Comparison of ENCODE assay signal across 24 cellular contexts in the genomic region with DNA sequence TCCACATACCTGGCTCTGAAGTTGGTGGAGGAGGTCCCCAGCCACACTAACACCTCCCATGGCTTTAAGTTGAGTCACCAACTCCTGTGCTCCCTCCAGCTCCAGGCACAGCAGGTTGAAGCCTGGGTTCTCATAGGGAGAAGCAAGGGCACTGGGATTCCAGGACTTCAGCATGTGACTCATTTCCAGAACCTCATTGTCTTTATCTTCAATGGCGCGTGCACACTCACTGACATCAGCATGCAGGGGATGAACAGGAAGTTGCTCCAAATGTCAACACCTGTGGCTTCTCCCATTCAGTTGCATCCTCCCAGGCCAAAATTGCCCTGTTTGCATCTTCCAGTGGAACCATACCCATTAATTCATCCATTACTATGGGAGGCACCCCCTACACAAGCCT. TPM values are rescaled to one million over a fixed set of nuclear protein-coding genes. Genes with fewer than 3 reads are reported as not detected.
"Had no signal": no experiment of that assay in that cellular context is flagged by ENCODE, and none has a peak within 500 bp of the region (broad histone marks: within the 10 kb centered on the region; RNA-seq: fewer than 3 reads in every experiment).

No MANE protein-coding gene starts in this region.

- ATAC-seq: activated T-cell treated with anti-CD3 and anti-CD28 coated beads, Interleukin-2, amount 50 U/mL, for 72 hours; left lobe of liver; lower lobe of right lung; naive thymus-derived CD4-positive, alpha-beta T cell; sciatic nerve had no signal

- H3K36me3 ChIP-seq: lower lobe of right lung, stomach, transverse colon, vagina had no signal

- H3K27ac ChIP-seq: lower lobe of right lung, stomach, transverse colon, vagina had no signal

- FAIRE-seq: kidney, small intestine had no signal

- DNase-seq: activated CD4-positive, alpha-beta memory T cell treated with anti-CD3 and anti-CD28 coated beads, Interleukin-2, amount 10 ng/mL, durations not matched to agents 7 days and 5 days; activated CD4-positive, alpha-beta T cell treated with anti-CD3 and anti-CD28 coated beads, Interleukin-2, amount 10 ng/mL, durations not matched to agents 24 days and 14 days; activated effector memory CD4-positive, alpha-beta T cell treated with Interleukin-2 at 50 U/mL for 16 hours; activated naive CD4-positive, alpha-beta T cell treated with anti-CD3 and anti-CD28 coated beads for 36 hours; activated T-cell treated with anti-CD3 and anti-CD28 coated beads, Interleukin-2, amount 50 U/mL, for 72 hours; amygdala; foreskin fibroblast; kidney; lower lobe of right lung; naive thymus-derived CD4-positive, alpha-beta T cell; occipital lobe; small intestine; stimulated activated CD4-positive, alpha-beta T cell treated with anti-CD3 and anti-CD28 coated beads, Interleukin-2, amount 100 ng/mL, for 24 hours; stomach; transverse colon had no signal

- H3K4me3 ChIP-seq: lower lobe of right lung, stomach, transverse colon, vagina had no signal

- H3K9me3 ChIP-seq: lower lobe of right lung, stomach, transverse colon, vagina had no signal

- H3K4me1 ChIP-seq: lower lobe of right lung, stomach, transverse colon, vagina had no signal

- H3K27me3 ChIP-seq: stomach, transverse colon, vagina had no signal

RNA-seq across cellular contexts. Expression of a gene that starts 5.8 kb away (rescaled TPM):
- total RNA-seq: activated CD4-positive, alpha-beta T cell treated with anti-CD3 and anti-CD28 coated beads, Interleukin-2, amount 10 ng/mL, durations not matched to agents 24 days and 14 days; occipital lobe had no signal

RNA-seq across cellular contexts. Expression of a gene that starts 12.6 kb away (rescaled TPM):
- total RNA-seq: activated CD4-positive, alpha-beta memory T cell treated with anti-CD3 and anti-CD28 coated beads, Interleukin-2, amount 10 ng/mL, durations not matched to agents 7 days and 5 days; activated CD4-positive, alpha-beta T cell treated with anti-CD3 and anti-CD28 coated beads, Interleukin-2, amount 10 ng/mL, durations not matched to agents 24 days and 14 days; activated naive CD4-positive, alpha-beta T cell treated with anti-CD3 and anti-CD28 coated beads for 36 hours; activated T-cell treated with anti-CD3 and anti-CD28 coated beads, Interleukin-2, amount 50 U/mL, for 72 hours; cardiac septum; chondrocyte; epithelial cell of proximal tubule; glomerular endothelial cell; left lobe of liver; neural crest cell; occipital lobe; vagina had no signal

RNA-seq across cellular contexts. Expression of a gene that starts 26.0 kb away (rescaled TPM):
- total RNA-seq: activated CD4-positive, alpha-beta memory T cell treated with anti-CD3 and anti-CD28 coated beads, Interleukin-2, amount 10 ng/mL, durations not matched to agents 7 days and 5 days; activated CD4-positive, alpha-beta T cell treated with anti-CD3 and anti-CD28 coated beads, Interleukin-2, amount 10 ng/mL, durations not matched to agents 24 days and 14 days; activated naive CD4-positive, alpha-beta T cell treated with anti-CD3 and anti-CD28 coated beads for 36 hours; activated T-cell treated with anti-CD3 and anti-CD28 coated beads, Interleukin-2, amount 50 U/mL, for 72 hours; cardiac septum; chondrocyte; epithelial cell of proximal tubule; glomerular endothelial cell; neural crest cell; temporal lobe; vagina had no signal

RNA-seq across cellular contexts. Expression of a gene that starts 33.8 kb away (rescaled TPM):
- total RNA-seq: activated CD4-positive, alpha-beta memory T cell treated with anti-CD3 and anti-CD28 coated beads, Interleukin-2, amount 10 ng/mL, durations not matched to agents 7 days and 5 days; activated CD4-positive, alpha-beta T cell treated with anti-CD3 and anti-CD28 coated beads, Interleukin-2, amount 10 ng/mL, durations not matched to agents 24 days and 14 days; activated naive CD4-positive, alpha-beta T cell treated with anti-CD3 and anti-CD28 coated beads for 36 hours; activated T-cell treated with anti-CD3 and anti-CD28 coated beads, Interleukin-2, amount 50 U/mL, for 72 hours; cardiac septum; chondrocyte; epithelial cell of proximal tubule; glomerular endothelial cell; kidney; left lobe of liver; lower lobe of right lung; naive thymus-derived CD4-positive, alpha-beta T cell; neural crest cell; occipital lobe; sciatic nerve; stomach; temporal lobe; transverse colon; vagina had no signal

RNA-seq across cellular contexts. Expression of a gene that starts 58.4 kb away (rescaled TPM):
- total RNA-seq: activated CD4-positive, alpha-beta memory T cell treated with anti-CD3 and anti-CD28 coated beads, Interleukin-2, amount 10 ng/mL, durations not matched to agents 7 days and 5 days; activated CD4-positive, alpha-beta T cell treated with anti-CD3 and anti-CD28 coated beads, Interleukin-2, amount 10 ng/mL, durations not matched to agents 24 days and 14 days; activated naive CD4-positive, alpha-beta T cell treated with anti-CD3 and anti-CD28 coated beads for 36 hours; activated T-cell treated with anti-CD3 and anti-CD28 coated beads, Interleukin-2, amount 50 U/mL, for 72 hours; cardiac septum; chondrocyte; epithelial cell of proximal tubule; glomerular endothelial cell; kidney; left lobe of liver; lower lobe of right lung; naive thymus-derived CD4-positive, alpha-beta T cell; neural crest cell; occipital lobe; sciatic nerve; stomach; temporal lobe; transverse colon; vagina had no signal
